ENCODE assay signal across 23 cellular contexts in the genomic region with DNA sequence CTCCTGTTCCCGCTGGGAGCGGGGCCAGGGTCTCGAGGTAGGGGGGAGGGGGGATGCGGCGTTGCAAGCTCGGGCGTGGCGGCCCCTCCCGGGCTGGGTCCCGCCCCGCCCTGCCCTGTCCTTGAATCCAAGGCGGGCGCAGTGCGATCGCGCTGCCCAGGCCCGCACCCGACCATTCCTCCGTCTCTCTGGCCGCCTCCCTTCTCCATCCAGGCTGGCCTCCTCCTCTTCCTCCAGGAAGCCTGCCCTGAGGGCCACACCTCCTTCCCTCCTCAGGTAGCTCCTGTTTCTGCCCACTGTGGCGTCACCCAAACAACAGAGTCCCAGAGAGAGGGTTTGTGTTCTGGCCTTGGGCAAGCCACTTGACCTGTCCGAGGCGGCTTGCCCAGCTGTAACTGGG. TPM values are rescaled to one million over a fixed set of nuclear protein-coding genes. Genes with fewer than 3 reads are reported as not detected.
DNase-seq lines count a peak whose midpoint lies in the region; ATAC-seq, FAIRE-seq and TF ChIP-seq lines count a peak whose summit lies in the region.
"Had no signal": no experiment of that assay in that cellular context is flagged by ENCODE, and none has a peak within 500 bp of the region (broad histone marks: within the 10 kb centered on the region; RNA-seq: fewer than 3 reads in every experiment).

No MANE protein-coding gene starts in this region.

- H2BK15ac ChIP-seq in mesendoderm (replicated peaks; ENCODE audit: low read depth) = no peak overlapping the region

- H3K27me3 ChIP-seq in endothelial cell of umbilical vein (ENCODE audit: control insufficient read depth in 2 of 2, insufficient read depth in 2 of 2, low read length in 2 of 2) = peaks cover 50 to 51% of the 10 kb centered on the region in 2 experiments
- H3K27me3 ChIP-seq in mesendoderm (ENCODE audit: insufficient read depth, low read length, poor library complexity) = peaks cover 8% of the 10 kb centered on the region
- peaks cover 31% of the 10 kb centered on the region for H3K27me3 ChIP-seq in upper lobe of right lung
- peaks cover 6% of the 10 kb centered on the region for H3K27me3 ChIP-seq in MG63

- BruUV-seq in endothelial cell of umbilical vein (replicated peaks; lab: Mats Ljungman, UMichigan) = no TSS peak

- ATAC-seq in upper lobe of right lung (peak; percentile 18), esophagus mucosa (no peak)

- no peak overlapping the region for H3K9ac ChIP-seq in endothelial cell of umbilical vein (replicated peaks; ENCODE audit: extremely low read depth, insufficient read depth, low read length)
- H3K9ac ChIP-seq in mesendoderm (ENCODE audit: low read length) = no peak overlapping the region

- POLR2A ChIA-PET in HEK293 (lab: Yijun Ruan, JAX) = no interaction called here
- POLR2A ChIA-PET in endothelial cell of umbilical vein (lab: Charles Lee) = no interaction called here

- dilution Hi-C loops in endothelial cell of umbilical vein (cut with MboI; ENCODE audit: extremely low pct_ligation_motif_present, low sequenced_read_pairs) = no loop called here

- CTCF ChIA-PET in HEK293 (lab: Yijun Ruan, JAX) = interaction anchor here (0.6 to 3.1 kb wide), 5 partner anchors 10 to 314 kb away, joined by 3 to 24 read pairs (median 4); no protein-coding TSS in a partner anchor
- CTCF ChIA-PET in endothelial cell of umbilical vein (lab: Charles Lee) = interaction anchor here (3.0 to 7.3 kb wide), 2 partner anchors 10 to 107 kb away, joined by 9 to 29 read pairs; no protein-coding TSS in a partner anchor

- H3K4me1 ChIP-seq in HEK293 (ENCODE audit: control insufficient read depth, insufficient read depth, low read length) (no peaks in the 10 kb centered on the region), endothelial cell of umbilical vein (ENCODE audit: control insufficient read depth, extremely low read depth, insufficient read depth, low read length) (no peaks in the 10 kb centered on the region), mesendoderm (ENCODE audit: control insufficient read depth, low read depth, low read length) (peaks cover 4% of the 10 kb centered on the region), upper lobe of right lung (peaks cover 6% of the 10 kb centered on the region)
- H3K4me1 ChIP-seq: HAP-1, SJSA1 had no signal

- H3K4me3 ChIP-seq in HEK293 (ENCODE audit: low read depth, low read length) (no peak overlapping the region), endothelial cell of umbilical vein (replicated peaks in 1 of 3; ENCODE audit: insufficient read depth in 1 of 3, low read depth in 1 of 3, low read length in 3 of 3) (no peak overlapping the region), mesendoderm (ENCODE audit: low read length) (no peak overlapping the region), upper lobe of right lung (no peak overlapping the region), MG63 (no peak overlapping the region)
- H3K4me3 ChIP-seq: HAP-1, SJSA1 had no signal

- H2AFZ ChIP-seq in endothelial cell of umbilical vein (ENCODE audit: low read depth, low read length) = no peak overlapping the region

- H3K27ac ChIP-seq in HEK293 (ENCODE audit: extremely low read depth, low read depth, low read length) (no peak overlapping the region), endothelial cell of umbilical vein (ENCODE audit: insufficient read depth, low read depth, low read length) (no peak overlapping the region), mesendoderm (ENCODE audit: low read depth, low read length) (no peak overlapping the region), upper lobe of right lung (no peak overlapping the region)
- H3K27ac ChIP-seq: SJSA1 had no signal

- no peak overlapping the region for H2BK120ac ChIP-seq in mesendoderm (ENCODE audit: low read depth, low read length)

- intact Hi-C loops in endothelial cell of umbilical vein (cut with micrococcal nuclease) (no loop called here), upper lobe of right lung (cut with DNase I) (no loop called here)

- no peak overlapping the region for H3K4ac ChIP-seq in mesendoderm (ENCODE audit: low read depth, low read length)

- peak overlapping the region; percentile 67 for H3K56ac ChIP-seq in mesendoderm (ENCODE audit: low read length)

- no peaks in the 10 kb centered on the region for H3K9me3 ChIP-seq in HEK293 (ENCODE audit: control insufficient read depth, insufficient read depth, low read depth, low read length)
- no peaks in the 10 kb centered on the region for H3K9me3 ChIP-seq in endothelial cell of umbilical vein (replicated peaks; ENCODE audit: control insufficient read depth, insufficient read depth, low read length)
- no peaks in the 10 kb centered on the region for H3K9me3 ChIP-seq in upper lobe of right lung
- no peaks in the 10 kb centered on the region for H3K9me3 ChIP-seq in MG63
- H3K9me3 ChIP-seq: HAP-1, SJSA1 had no signal

- FAIRE-seq in endothelial cell of umbilical vein (lab: Jason Lieb, UNC) = no peak
- FAIRE-seq: GM12891, HTR-8/SVneo had no signal

- no peaks in the 10 kb centered on the region for H3K9me1 ChIP-seq in endothelial cell of umbilical vein (replicated peaks; ENCODE audit: control insufficient read depth, extremely low read depth, insufficient read depth, low read length)

- H4K8ac ChIP-seq in mesendoderm (ENCODE audit: low read depth, low read length) = no peak overlapping the region

- no peak overlapping the region for H2AK5ac ChIP-seq in mesendoderm (ENCODE audit: low read length)

- DNase-seq in endothelial cell of umbilical vein (ENCODE audit: low read depth, low spot score) (no peak), mesendoderm (no peak), upper lobe of right lung (no peak), ecto neural progenitor cell (ENCODE audit: low spot score) (no peak), MG63 (no peak)
- DNase-seq: CD4-positive, CD25-positive, alpha-beta regulatory T cell; DND-41; NCI-H1417; NCI-H1694 treated with DMSO at 0.1 percent for 48 hours; NCI-H2081 treated with DMSO at 0.1 percent for 48 hours; NCI-H2171 treated with DMSO at 0.1 percent for 48 hours; NCI-H446; NCI-H526 had no signal

- no peak overlapping the region for H3K18ac ChIP-seq in mesendoderm (ENCODE audit: low read length)

- H3K79me2 ChIP-seq in endothelial cell of umbilical vein (ENCODE audit: control insufficient read depth, insufficient read depth, low read length) (no peaks in the 10 kb centered on the region), mesendoderm (ENCODE audit: control insufficient read depth, insufficient read depth, low read length) (no peaks in the 10 kb centered on the region)

- no peak overlapping the region for H2BK5ac ChIP-seq in mesendoderm (ENCODE audit: low read length)

- no peak overlapping the region for H3K23ac ChIP-seq in mesendoderm (ENCODE audit: low read length)

- WGBS in mesendoderm (ENCODE audit: extremely low coverage, insufficient coverage, low lambda C conversion rate) = no CpG with 5 or more reads among the region's 23 CpGs

- no peak overlapping the region for H4K5ac ChIP-seq in mesendoderm (ENCODE audit: low read length)

- TF ChIP-seq POLR2A in endothelial cell of umbilical vein (IDR thresholded peaks at IDR 0.05; ENCODE audit: low read depth, low read length) = no peak

- no peaks in the 10 kb centered on the region for H3K79me1 ChIP-seq in mesendoderm (ENCODE audit: low read length)

- H4K20me1 ChIP-seq in endothelial cell of umbilical vein (replicated peaks; ENCODE audit: control insufficient read depth, extremely low read depth, insufficient read depth, low read length) = no peaks in the 10 kb centered on the region

- TF ChIP-seq CTCF in HEK293 (tag by site-specific recombination; IDR thresholded peaks at IDR 0.05) = no peak
- no peak for TF ChIP-seq CTCF in endothelial cell of umbilical vein (IDR thresholded peaks at IDR 0.05; ENCODE audit: extremely low read depth in 1 of 2, insufficient read depth in 1 of 2, low read depth in 1 of 2, low read length in 2 of 2)
- TF ChIP-seq CTCF in upper lobe of right lung (IDR thresholded peaks at IDR 0.05) = no peak

- H3K4me2 ChIP-seq in endothelial cell of umbilical vein (ENCODE audit: insufficient read depth, low read length) = no peak overlapping the region
- H3K4me2 ChIP-seq in mesendoderm (ENCODE audit: low read length) = peak overlapping the region; percentile 29

- H3K36me3 ChIP-seq in HEK293 (ENCODE audit: control insufficient read depth in 2 of 2, insufficient read depth in 1 of 2, low read length in 2 of 2) = no peaks in the 10 kb centered on the region
- no peaks in the 10 kb centered on the region for H3K36me3 ChIP-seq in endothelial cell of umbilical vein (ENCODE audit: control insufficient read depth in 2 of 2, extremely low read depth in 1 of 2, insufficient read depth in 2 of 2, low read length in 2 of 2)
- H3K36me3 ChIP-seq in mesendoderm (ENCODE audit: control insufficient read depth, insufficient read depth, low read length) = no peaks in the 10 kb centered on the region
- H3K36me3 ChIP-seq in upper lobe of right lung = no peaks in the 10 kb centered on the region
- no peaks in the 10 kb centered on the region for H3K36me3 ChIP-seq in MG63
- H3K36me3 ChIP-seq: HAP-1, SJSA1 had no signal

TF ChIP-seq in HEK293, 187 proteins besides CTCF, POLR2A, EP300 and RAD21 (continues in another document):
- TF ChIP-seq ZNF510 (tag by site-specific recombination; IDR thresholded peaks at IDR 0.05; ENCODE audit: insufficient replicate concordance) (no peak), ZFP41 (tag by site-specific recombination; IDR thresholded peaks at IDR 0.05; ENCODE audit: borderline replicate concordance) (no peak)

TF ChIP-seq in endothelial cell of umbilical vein, 7 proteins besides CTCF, POLR2A, EP300 and RAD21 (continues in another document):
- TF ChIP-seq MYC (IDR thresholded peaks at IDR 0.05; ENCODE audit: low read depth, low read length) (no peak), EZH2 (IDR thresholded peaks at IDR 0.05; ENCODE audit: borderline replicate concordance, low read depth, low read length, severe bottlenecking) (peak; percentile 73), GATA2 (IDR thresholded peaks at IDR 0.05; ENCODE audit: insufficient read depth, insufficient read length, low read depth, low read length) (no peak), JUN (IDR thresholded peaks at IDR 0.05; ENCODE audit: borderline replicate concordance, insufficient read depth, insufficient read length, low read depth) (no peak), POLR2AphosphoS5 (IDR thresholded peaks at IDR 0.05; ENCODE audit: insufficient read depth, low read depth, low read length) (no peak)

RNA-seq across cellular contexts. Expression of gene TAC4, which starts 43.0 kb away (rescaled TPM):
- total RNA-seq in endothelial cell of umbilical vein = not detected in 2 replicates
- polyA plus RNA-seq in endothelial cell of umbilical vein = 0.19 and 0.27 TPM in 2 replicates
- polyA plus RNA-seq in endothelial cell of umbilical vein (2011; cell fraction: cytosol; rRNA removed) = 0.14 and 0.27 TPM in 2 replicates
- 0.32 TPM in 1 of 2 replicates, not detected in the other for polyA plus RNA-seq in endothelial cell of umbilical vein (2011; cell fraction: nucleus; rRNA removed)
- polyA plus RNA-seq in endothelial cell of umbilical vein (2012) = not detected in 2 replicates
- not detected in 2 replicates for polyA minus RNA-seq in endothelial cell of umbilical vein
- not detected for polyA minus RNA-seq in endothelial cell of umbilical vein (2011; cell fraction: cytosol; rRNA and poly(A)+ RNA removed)
- not detected in 2 replicates for polyA minus RNA-seq in endothelial cell of umbilical vein (2011; cell fraction: nucleus; rRNA and poly(A)+ RNA removed)
- polyA plus RNA-seq in mesendoderm (2013, experiment 1 of 2) = not detected
- not detected for polyA plus RNA-seq in mesendoderm (2013, experiment 2 of 2)
- total RNA-seq in upper lobe of right lung = not detected
- total RNA-seq in MG63 (2014; rRNA removed; shearing (Covaris generic); ENCODE audit: low replicate concordance) = not detected in 2 replicates
- total RNA-seq in esophagus mucosa = not detected
- total RNA-seq: A673; CD4-positive, CD25-positive, alpha-beta regulatory T cell; G401; SJSA1 had no signal
- polyA plus RNA-seq: BJ; CD4-positive, CD25-positive, alpha-beta regulatory T cell; IgD-negative memory B cell had no signal
